19 cellular contexts compared by ENCODE assay signal in the genomic region with DNA sequence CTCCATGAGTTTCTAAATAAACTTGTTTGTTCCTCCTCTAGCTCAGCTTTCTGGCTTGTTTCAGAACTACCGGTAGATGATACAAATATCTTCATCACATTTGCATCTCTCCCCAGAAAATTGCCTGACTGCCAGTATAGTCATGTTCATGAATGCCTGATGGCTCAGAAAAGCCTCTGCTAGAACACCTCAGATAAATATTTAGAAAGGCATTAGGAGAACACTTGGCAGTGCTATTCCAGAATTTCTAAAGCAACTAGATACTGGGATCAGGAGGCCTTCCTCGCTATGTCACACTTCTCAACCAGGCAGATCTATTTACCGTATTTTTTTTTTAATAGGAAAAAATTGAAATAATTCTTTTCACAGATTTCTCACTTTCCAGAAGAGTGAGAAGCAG. TPM values are rescaled to one million over a fixed set of nuclear protein-coding genes. Genes with fewer than 3 reads are reported as not detected.
DNase-seq lines count a peak whose midpoint lies in the region; ATAC-seq and TF ChIP-seq lines count a peak whose summit lies in the region.
"Had no signal": no experiment of that assay in that cellular context is flagged by ENCODE, and none has a peak within 500 bp of the region (broad histone marks: within the 10 kb centered on the region; RNA-seq: fewer than 3 reads in every experiment).

No MANE protein-coding gene starts in this region.

- H3K27ac ChIP-seq in CD4-positive, CD25-positive, alpha-beta regulatory T cell (ENCODE audit: insufficient read depth, low read length, poor library complexity, severe bottlenecking): no peak overlapping the region
- H3K27ac ChIP-seq in SK-N-MC (peak overlapping the region; percentile 48; the same call in 1 of the 2 replicates), muscle layer of duodenum (ENCODE audit: low read length) (peak overlapping the region; percentile 58), spleen (no peak overlapping the region)

- H3K4me3 ChIP-seq in CD4-positive, CD25-positive, alpha-beta regulatory T cell (ENCODE audit: low read depth, low read length): no peak overlapping the region
- H3K4me3 ChIP-seq in SK-N-MC (no peak overlapping the region), muscle layer of duodenum (ENCODE audit: low read depth in 1 of 2, low read length in 2 of 2) (no peak overlapping the region), spleen (no peak overlapping the region)
- H3K4me3 ChIP-seq: K562, MG63 had no signal

- H3K4me3 Mint-ChIP-seq in CD4-positive, CD25-positive, alpha-beta regulatory T cell: no peak overlapping the region

- TF ChIP-seq CTCF in spleen (IDR thresholded peaks at IDR 0.05 in 8 of 11, conservative IDR thresholded peaks at IDR 0.05 in 3 of 11): no peak

- peak overlapping the region in 2 of 3 donors; percentile 27 to 29 for H3K27ac Mint-ChIP-seq in CD4-positive, CD25-positive, alpha-beta regulatory T cell

- DNase-seq in CD4-positive, CD25-positive, alpha-beta regulatory T cell: no peak
- peak; percentile 95 for DNase-seq in DMS53 (lab: John Stamatoyannopoulos, UW)
- DNase-seq in SK-N-MC (ENCODE audit: low read depth, low spot score): no peak
- DNase-seq in islet precursor cell: no peak
- no peak for DNase-seq in activated CD8-positive, alpha-beta memory T cell treated with anti-CD3 and anti-CD28 coated beads, Interleukin-2, amount 50 U/mL, for 4 hours
- DNase-seq in spleen: no peak
- DNase-seq: C1 segment of cervical spinal cord, DMS79 treated with DMSO at 0.1 percent for 48 hours, GDM1, GOT3, NCI-H1092 treated with DMSO at 0.1 percent for 48 hours, NCI-H187, NCI-H446, NCI-H82, SHP77 treated with DMSO at 0.1 percent for 48 hours had no signal

- H3K9me3 ChIP-seq in CD4-positive, CD25-positive, alpha-beta regulatory T cell (ENCODE audit: control insufficient read depth in 2 of 2, low read length in 2 of 2): no peaks in the 10 kb centered on the region
- no peaks in the 10 kb centered on the region; the same call in 1 of the 2 replicates for H3K9me3 ChIP-seq in SK-N-MC (ENCODE audit: low read depth, low read length)
- no peaks in the 10 kb centered on the region for H3K9me3 ChIP-seq in muscle layer of duodenum (ENCODE audit: control insufficient read depth in 1 of 2, low read length in 2 of 2)
- H3K9me3 ChIP-seq in spleen: no peaks in the 10 kb centered on the region
- H3K9me3 ChIP-seq: MG63 had no signal

- H3K36me3 Mint-ChIP-seq in CD4-positive, CD25-positive, alpha-beta regulatory T cell: no peaks in the 10 kb centered on the region

- H3K9me3 Mint-ChIP-seq in CD4-positive, CD25-positive, alpha-beta regulatory T cell: peaks cover 0 to 4% (median 0%) of the 10 kb centered on the region in 7 donors

- H3K27me3 ChIP-seq in CD4-positive, CD25-positive, alpha-beta regulatory T cell (ENCODE audit: control insufficient read depth, insufficient read depth, low read length): no peaks in the 10 kb centered on the region
- H3K27me3 ChIP-seq in muscle layer of duodenum (ENCODE audit: low read depth, low read length) (no peaks in the 10 kb centered on the region), spleen (replicated peaks in 1 of 7) (no peaks in the 10 kb centered on the region)
- H3K27me3 ChIP-seq: MG63 had no signal

- H3K4me1 ChIP-seq in CD4-positive, CD25-positive, alpha-beta regulatory T cell (ENCODE audit: control insufficient read depth, insufficient read depth, low read length, poor library complexity, severe bottlenecking): peaks cover 21% of the 10 kb centered on the region
- H3K4me1 ChIP-seq in muscle layer of duodenum (ENCODE audit: control insufficient read depth in 1 of 2, insufficient read depth in 2 of 2, low read length in 2 of 2) (no peaks in the 10 kb centered on the region), spleen (peaks cover 7 to 20% (median 8%) of the 10 kb centered on the region in 6 donors)

- WGBS in spleen, 5 donors: 66 to 68% (median 67%) methylated on average over 3 of the region's 3 CpGs

- H3K36me3 ChIP-seq in CD4-positive, CD25-positive, alpha-beta regulatory T cell (ENCODE audit: control insufficient read depth, insufficient read depth, low read length): no peaks in the 10 kb centered on the region
- H3K36me3 ChIP-seq in SK-N-MC (ENCODE audit: insufficient read depth, low read length) (no peaks in the 10 kb centered on the region), muscle layer of duodenum (ENCODE audit: control insufficient read depth in 1 of 2, insufficient read depth in 2 of 2, low read length in 2 of 2) (no peaks in the 10 kb centered on the region), spleen (no peaks in the 10 kb centered on the region)
- H3K36me3 ChIP-seq: MG63 had no signal

- no peak for ATAC-seq in CD4-positive, CD25-positive, alpha-beta regulatory T cell (ENCODE audit: low read depth in 2 of 2)
- no peak for ATAC-seq in GM21717 (IDR thresholded peaks at IDR 0.05; ENCODE audit: unreplicated experiment)
- ATAC-seq: K562 had no signal

- no peak overlapping the region for H3K9ac ChIP-seq in SK-N-MC (ENCODE audit: insufficient read length)

- intact Hi-C loops in spleen (cut with DNase I; ENCODE audit: low total_unique reads): no loop called here

- H3K4me1 Mint-ChIP-seq in CD4-positive, CD25-positive, alpha-beta regulatory T cell: peaks cover 18 to 49% (median 32%) of the 10 kb centered on the region in 4 donors

- peaks cover 26% of the 10 kb centered on the region for H3K27me3 Mint-ChIP-seq in CD4-positive, CD25-positive, alpha-beta regulatory T cell

- no peak for TF ChIP-seq POLR2A in spleen (IDR thresholded peaks at IDR 0.05)

RNA-seq across cellular contexts. Expression of a gene that starts 32.3 kb away (rescaled TPM):
- total RNA-seq in CD4-positive, CD25-positive, alpha-beta regulatory T cell: 24.0 TPM
- polyA plus RNA-seq in CD4-positive, CD25-positive, alpha-beta regulatory T cell: 10 to 100 TPM; 25.9 to 46.7 (median 35.8) TPM
- 10 to 100 TPM; 19.0 to 30.3 (median 25.1) TPM for total RNA-seq in spleen
- polyA plus RNA-seq in spleen: 1 to 10 TPM; 5.6 to 7.6 (median 6.0) TPM

Comparison
In these comparisons a context has a peak if more than half of its experiments do, and no peak if none do; other contexts are left out.
1. H3K27ac ChIP-seq: peak in SK-N-MC (single experiment) and muscle layer of duodenum (single experiment); none in CD4-positive, CD25-positive, alpha-beta regulatory T cell (single experiment) and spleen (0 of 8).